ENCODE assay signal across 8 cellular contexts in genomic region chr2:144452169-144453038, GRCh38.
DNase-seq lines count a peak whose midpoint lies in the region; ATAC-seq and TF ChIP-seq lines count a peak whose summit lies in the region.

No MANE protein-coding gene starts in this region.

- H3K4me3 ChIP-seq in SK-N-MC (peak overlapping the region; percentile 47), gastrocnemius medialis (peak overlapping the region; percentile 3 to 41 (median 24))

- in situ Hi-C loops in gastrocnemius medialis (cut with MboI; ENCODE audit: low sequenced_read_pairs in 4 of 4), result loop anchor here in 1 of 4 donors (10.0 kb wide), 1 partner anchor 62 kb away; no protein-coding TSS in a partner anchor

- peak overlapping the region; percentile 78 for H3K27ac ChIP-seq in SK-N-MC
- peak overlapping the region in 3 of 4 donors; percentile 15 to 47 (median 33) for H3K27ac ChIP-seq in gastrocnemius medialis

- no peak for ATAC-seq in gastrocnemius medialis

- DNase-seq in GM03348 (ENCODE audit: low spot score) (peak; percentile 44), SK-N-MC (ENCODE audit: low read depth, low spot score) (no peak), glomerular visceral epithelial cell (ENCODE audit: extremely low spot score) (peak; percentile 63), gastrocnemius medialis (no peak), OCI-M2 (lab: John Stamatoyannopoulos, UW; ENCODE audit: unreplicated experiment) (no peak), NK-92 (lab: John Stamatoyannopoulos, UW; ENCODE audit: unreplicated experiment) (no peak), NCI-H1048 (lab: John Stamatoyannopoulos, UW) (no peak), SKM-1 (lab: John Stamatoyannopoulos, UW; ENCODE audit: unreplicated experiment) (no peak)

- peaks cover 61% of the 10 kb centered on the region for H3K36me3 ChIP-seq in SK-N-MC (ENCODE audit: insufficient read depth, low read length)
- no peaks in the 10 kb centered on the region for H3K36me3 ChIP-seq in gastrocnemius medialis

- no peak for TF ChIP-seq POLR2A in gastrocnemius medialis (IDR thresholded peaks at IDR 0.05)

- peak in 1 of 5 experiments; percentile 23 for TF ChIP-seq CTCF in gastrocnemius medialis (IDR thresholded peaks at IDR 0.05 in 4 of 5, conservative IDR thresholded peaks at IDR 0.05 in 1 of 5)

- H3K9me3 ChIP-seq in SK-N-MC (ENCODE audit: low read depth, low read length) (no peaks in the 10 kb centered on the region), gastrocnemius medialis (no peaks in the 10 kb centered on the region)

- H3K27me3 ChIP-seq in gastrocnemius medialis, result no peaks in the 10 kb centered on the region

- intact Hi-C loops in gastrocnemius medialis (cut with DNase I; ENCODE audit: low total_unique reads), result loop anchor here (5.0 kb wide), 1 partner anchor 120 kb away; a partner anchor contains a TSS

- H3K9ac ChIP-seq in SK-N-MC (ENCODE audit: insufficient read length), result no peak overlapping the region

- peaks cover 23 to 39% of the 10 kb centered on the region in 2 donors for H3K4me1 ChIP-seq in gastrocnemius medialis

Comparison
In these comparisons a context has a peak if more than half of its experiments do, and no peak if none do; other contexts are left out.
1. DNase-seq: peak in GM03348 (single experiment) and glomerular visceral epithelial cell (single experiment); none in SK-N-MC (single experiment), gastrocnemius medialis (0 of 2), OCI-M2 (single experiment), NK-92 (single experiment), NCI-H1048 (single experiment) and SKM-1 (single experiment).